Comparison of ENCODE assay signal across 16 cellular contexts in the genomic region with DNA sequence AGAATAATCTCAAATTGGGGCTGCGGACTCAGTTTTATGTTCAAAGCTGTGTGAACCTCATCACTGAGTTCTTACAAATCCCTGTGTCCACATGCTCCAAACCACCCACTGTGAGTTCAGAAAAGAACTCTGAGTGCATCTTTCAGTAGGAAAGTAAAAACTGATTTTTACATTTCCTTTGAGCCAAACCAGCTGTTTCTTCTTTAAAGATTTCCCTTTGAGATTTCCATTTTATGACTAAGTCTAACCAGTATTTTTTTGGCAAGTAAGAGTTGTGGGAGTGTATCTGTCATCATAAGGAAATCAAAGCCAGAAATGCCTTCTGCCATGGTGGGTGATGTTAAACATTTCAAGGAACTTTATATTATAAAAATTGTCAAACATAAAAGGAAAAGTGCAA.
A peak's percentile ranks its signal among the peaks of the same experiment; 100 is the strongest.
DNase-seq lines count a peak whose midpoint lies in the region; ATAC-seq, FAIRE-seq and TF ChIP-seq lines count a peak whose summit lies in the region.
"Had no signal": no experiment of that assay in that cellular context is flagged by ENCODE, and none has a peak within 500 bp of the region (broad histone marks: within the 10 kb centered on the region; RNA-seq: fewer than 3 reads in every experiment).

No MANE protein-coding gene starts in this region.

- ATAC-seq in HG03045 (IDR thresholded peaks at IDR 0.05; ENCODE audit: unreplicated experiment) (no peak), esophagus mucosa (no peak)
- ATAC-seq: Panc1, T-helper 17 cell had no signal

- H3K4me3 Mint-ChIP-seq in nephron: no peak overlapping the region
- H3K4me3 Mint-ChIP-seq: activated CD4-positive, alpha-beta T cell treated with anti-CD3 and anti-CD28 coated beads, Interleukin-2, amount 10 ng/mL, durations not matched to agents 7 days and 5 days; memory B cell; T-helper 17 cell had no signal

- H3K9me3 Mint-ChIP-seq in nephron: no peaks in the 10 kb centered on the region
- H3K9me3 Mint-ChIP-seq: activated CD4-positive, alpha-beta T cell treated with anti-CD3 and anti-CD28 coated beads, Interleukin-2, amount 10 ng/mL, durations not matched to agents 7 days and 5 days; memory B cell had no signal

- DNase-seq in AG08396 (ENCODE audit: low spot score): peak; percentile 13
- peak; percentile 75 for DNase-seq in LHCN-M2 (ENCODE audit: low read depth)
- DNase-seq in NOMO-1 treated with dmso at 0.1 percent for 144 hours (lab: John Stamatoyannopoulos, UW; ENCODE audit: unreplicated experiment): no peak
- DNase-seq in stimulated activated CD4-positive, alpha-beta T cell treated with anti-CD3 and anti-CD28 coated beads, Interleukin-2, amount 100 ng/mL, for 24 hours: no peak
- DNase-seq: activated CD4-positive, alpha-beta T cell treated with anti-CD3 and anti-CD28 coated beads, Interleukin-2, amount 10 ng/mL, durations not matched to agents 7 days and 5 days; brain microvascular endothelial cell; NCI-H1092 treated with DMSO at 0.1 percent for 48 hours; ovary; T-helper 17 cell had no signal

- peaks cover 46% of the 10 kb centered on the region for H3K36me3 Mint-ChIP-seq in nephron (ENCODE audit: low read depth)

- FAIRE-seq in endometrium (lab: Jason Lieb, UNC): peak; percentile 99
- FAIRE-seq: GM18507 had no signal

- H3K27me3 Mint-ChIP-seq in nephron (ENCODE audit: low read depth): no peaks in the 10 kb centered on the region
- H3K27me3 Mint-ChIP-seq: activated CD4-positive, alpha-beta T cell treated with anti-CD3 and anti-CD28 coated beads, Interleukin-2, amount 10 ng/mL, durations not matched to agents 7 days and 5 days; memory B cell; T-helper 17 cell had no signal

- TF ChIP-seq CTCF in nephron (IDR thresholded peaks at IDR 0.05; ENCODE audit: unreplicated experiment in 3 of 3): no peak

- H3K4me1 Mint-ChIP-seq in nephron: peaks cover 9% of the 10 kb centered on the region
- H3K4me1 Mint-ChIP-seq: T-helper 17 cell had no signal

- H3K27ac Mint-ChIP-seq in nephron: peak overlapping the region; percentile 25 to 83 (median 48)
- H3K27ac Mint-ChIP-seq: activated CD4-positive, alpha-beta T cell treated with anti-CD3 and anti-CD28 coated beads, Interleukin-2, amount 10 ng/mL, durations not matched to agents 7 days and 5 days; memory B cell; T-helper 17 cell had no signal

Comparison
In these comparisons a context has a peak if more than half of its experiments do, and no peak if none do; other contexts are left out.
1. DNase-seq: peak in AG08396 (single experiment) and LHCN-M2 (single experiment); none in NOMO-1 treated with dmso at 0.1 percent for 144 hours (single experiment) and stimulated activated CD4-positive, alpha-beta T cell treated with anti-CD3 and anti-CD28 coated beads, Interleukin-2, amount 100 ng/mL, for 24 hours (0 of 2).